ENCODE assay signal across 19 cellular contexts in the genomic region with DNA sequence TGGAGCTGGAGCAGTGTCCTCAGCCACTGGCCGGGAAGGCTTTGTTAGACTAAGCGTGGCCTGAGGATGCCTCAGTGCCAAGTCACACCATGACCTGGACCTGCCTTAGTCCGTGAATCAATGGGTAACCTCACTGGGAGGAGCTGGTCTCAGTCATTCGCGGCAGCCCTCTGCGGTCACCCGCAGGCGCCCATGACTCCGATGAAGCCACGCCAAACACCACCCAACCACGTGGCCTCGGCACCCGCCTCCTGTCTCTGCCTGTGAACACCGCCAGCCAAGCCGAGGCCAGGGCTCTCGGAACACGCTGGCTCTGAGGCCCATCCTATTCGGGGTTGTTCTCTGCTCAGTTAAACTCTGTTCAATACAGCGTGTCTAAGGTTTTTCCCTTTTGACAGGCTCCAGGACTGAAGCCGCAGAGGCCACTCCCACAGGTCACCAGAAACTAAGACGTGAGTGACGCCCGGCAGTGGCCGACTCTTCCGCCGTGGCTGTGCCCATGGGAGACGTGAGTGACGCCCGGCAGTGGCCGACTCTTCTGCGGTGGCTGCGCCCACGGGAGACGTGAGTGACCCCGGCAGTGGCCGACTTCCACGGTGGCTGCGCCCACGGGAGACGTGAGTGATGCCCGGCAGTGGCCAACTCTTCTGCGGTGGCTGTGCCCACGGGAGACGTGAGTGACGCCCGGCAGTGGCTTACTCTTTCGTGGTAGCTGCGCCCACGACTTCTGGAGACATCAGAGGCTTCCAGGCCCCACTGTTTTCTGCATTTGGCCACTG. TPM values are rescaled to one million over a fixed set of nuclear protein-coding genes. Genes with fewer than 3 reads are reported as not detected.
"Had no signal": no experiment of that assay in that cellular context is flagged by ENCODE, and none has a peak within 500 bp of the region (broad histone marks: within the 10 kb centered on the region; RNA-seq: fewer than 3 reads in every experiment).

No MANE protein-coding gene starts in this region.

- H3K4me1 ChIP-seq: adrenal gland, prostate gland had no signal

- FAIRE-seq: TTC549 had no signal

- H3K9me3 ChIP-seq: adrenal gland, prostate gland, sigmoid colon had no signal

- H3K36me3 Mint-ChIP-seq: activated naive CD4-positive, alpha-beta T cell treated with anti-CD3 and anti-CD28 coated beads, Interleukin-2, amount 10 ng/mL, durations not matched to agents 7 days and 5 days; naive thymus-derived CD4-positive, alpha-beta T cell had no signal

- H3K9me3 Mint-ChIP-seq: activated CD4-positive, alpha-beta T cell treated with anti-CD3 and anti-CD28 coated beads, Interleukin-2, amount 10 ng/mL, durations not matched to agents 7 days and 5 days; activated T-helper 2 cell treated with anti-CD3 and anti-CD28 coated beads, Interferon-gamma antibody, Interleukin-2, Interleukin-4, amounts not matched to agents 10 μg/mL and 5 μg/mL and 100 μg/mL, durations not matched to agents 14 hours and 24 hours and 36 hours; T-helper 1 cell treated with Interleukin-12 subunit alpha and Interleukin-12 subunit beta and Interleukin-4 antibody, amounts not matched to agents 30 μg/mL and 1 μg/mL, for 36 hours had no signal

- H3K4me3 ChIP-seq: adrenal gland, prostate gland, sigmoid colon had no signal

- H3K36me3 ChIP-seq: adrenal gland, prostate gland, sigmoid colon had no signal

- H3K4me3 Mint-ChIP-seq: activated CD4-positive, alpha-beta T cell treated with anti-CD3 and anti-CD28 coated beads, Interleukin-2, amount 10 ng/mL, durations not matched to agents 7 days and 5 days; activated naive CD4-positive, alpha-beta T cell treated with anti-CD3 and anti-CD28 coated beads, Interleukin-2, amount 10 ng/mL, durations not matched to agents 7 days and 5 days; naive thymus-derived CD4-positive, alpha-beta T cell; T-helper 1 cell treated with Interleukin-12 subunit alpha and Interleukin-12 subunit beta and Interleukin-4 antibody, amounts not matched to agents 30 μg/mL and 1 μg/mL, for 36 hours had no signal

- H3K27me3 ChIP-seq: adrenal gland had no signal

- H3K27ac Mint-ChIP-seq: activated CD4-positive, alpha-beta T cell treated with anti-CD3 and anti-CD28 coated beads, Interleukin-2, amount 10 ng/mL, durations not matched to agents 7 days and 5 days; activated naive CD4-positive, alpha-beta T cell treated with anti-CD3 and anti-CD28 coated beads, Interleukin-2, amount 10 ng/mL, durations not matched to agents 7 days and 5 days; activated T-helper 2 cell treated with anti-CD3 and anti-CD28 coated beads, Interferon-gamma antibody, Interleukin-2, Interleukin-4, amounts not matched to agents 10 μg/mL and 5 μg/mL and 100 μg/mL, durations not matched to agents 14 hours and 24 hours and 36 hours; naive thymus-derived CD4-positive, alpha-beta T cell; T-helper 1 cell treated with Interleukin-12 subunit alpha and Interleukin-12 subunit beta and Interleukin-4 antibody, amounts not matched to agents 30 μg/mL and 1 μg/mL, for 36 hours had no signal

- H3K27ac ChIP-seq: adrenal gland, epithelial cell of prostate, prostate gland, sigmoid colon had no signal

- H3K4me1 Mint-ChIP-seq: activated naive CD4-positive, alpha-beta T cell treated with anti-CD3 and anti-CD28 coated beads, Interleukin-2, amount 10 ng/mL, durations not matched to agents 7 days and 5 days had no signal

- H3K27me3 Mint-ChIP-seq: activated CD4-positive, alpha-beta T cell treated with anti-CD3 and anti-CD28 coated beads, Interleukin-2, amount 10 ng/mL, durations not matched to agents 7 days and 5 days; activated naive CD4-positive, alpha-beta T cell treated with anti-CD3 and anti-CD28 coated beads, Interleukin-2, amount 10 ng/mL, durations not matched to agents 7 days and 5 days; naive thymus-derived CD4-positive, alpha-beta T cell had no signal

- DNase-seq: activated CD4-positive, CD25-positive, alpha-beta regulatory T cell; activated naive CD4-positive, alpha-beta T cell treated with anti-CD3 and anti-CD28 coated beads, Interleukin-2, amount 10 ng/mL, durations not matched to agents 7 days and 5 days; adrenal gland; central memory CD4-positive, alpha-beta T cell; cortex of kidney; effector memory CD4-positive, alpha-beta T cell; naive thymus-derived CD4-positive, alpha-beta T cell; sigmoid colon; stimulated activated CD4-positive, alpha-beta T cell treated with anti-CD3 and anti-CD28 coated beads, Interleukin-2, amount 100 ng/mL, for 48 hours; stimulated activated naive CD4-positive, alpha-beta T cell treated with Interleukin-2 at 50 U/mL for 16 hours had no signal

RNA-seq across cellular contexts. Expression of a gene that starts 16.8 kb away (rescaled TPM):
- total RNA-seq: activated CD4-positive, alpha-beta T cell treated with anti-CD3 and anti-CD28 coated beads, Interleukin-2, amount 10 ng/mL, durations not matched to agents 7 days and 5 days; activated T-helper 2 cell treated with anti-CD3 and anti-CD28 coated beads, Interferon-gamma antibody, Interleukin-2, Interleukin-4, amounts not matched to agents 10 μg/mL and 5 μg/mL and 100 μg/mL, durations not matched to agents 14 hours and 24 hours and 36 hours; lung microvascular endothelial cell; naive thymus-derived CD4-positive, alpha-beta T cell; occipital lobe; sigmoid colon; ureter had no signal
- polyA plus RNA-seq: naive thymus-derived CD4-positive, alpha-beta T cell had no signal
